In the genomic region with DNA sequence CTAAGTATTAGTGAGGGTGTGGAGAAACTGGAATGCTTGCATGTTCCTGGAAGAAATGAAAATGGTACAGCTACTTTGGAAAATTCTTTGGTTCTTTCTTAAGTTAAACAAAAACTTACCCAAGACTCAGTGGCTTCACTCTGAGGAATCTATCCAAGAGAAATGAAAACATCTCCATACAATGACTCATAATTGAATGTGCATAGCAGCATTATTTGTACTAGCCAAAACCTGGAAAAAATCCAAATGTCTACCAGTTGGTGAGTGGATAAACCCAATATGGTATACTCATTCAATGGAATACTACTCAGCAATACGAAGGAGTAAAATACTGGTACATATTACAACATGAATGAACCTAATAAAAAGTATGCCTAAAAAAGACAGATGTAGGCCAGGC, we compare ENCODE assay signal across 18 cellular contexts. TPM values are rescaled to one million over a fixed set of nuclear protein-coding genes. Genes with fewer than 3 reads are reported as not detected.
DNase-seq lines count a peak whose midpoint lies in the region; ATAC-seq and TF ChIP-seq lines count a peak whose summit lies in the region.
"Had no signal": no experiment of that assay in that cellular context is flagged by ENCODE, and none has a peak within 500 bp of the region (broad histone marks: within the 10 kb centered on the region; RNA-seq: fewer than 3 reads in every experiment).

No MANE protein-coding gene starts in this region.

- intact Hi-C loops in IMR-90 (cut with micrococcal nuclease) = loop anchor here (10.0 kb wide), 1 partner anchor 636 kb away; no protein-coding TSS in a partner anchor

- H3K56ac ChIP-seq in IMR-90 (ENCODE audit: extremely low read depth, insufficient read depth, low read length) = no peak overlapping the region

- POLR2A ChIA-PET in IMR-90 (lab: Charles Lee; ENCODE audit: unreplicated experiment) = no interaction called here

- H4K20me1 ChIP-seq in IMR-90 (ENCODE audit: insufficient read depth, low read length) = no peaks in the 10 kb centered on the region

- H3K36me3 ChIP-seq in IMR-90 (ENCODE audit: control insufficient read depth, insufficient read depth, low read length) = no peaks in the 10 kb centered on the region
- H3K36me3 ChIP-seq: gastrocnemius medialis, Peyer's patch had no signal

- H3K27me3 ChIP-seq in IMR-90 (ENCODE audit: control insufficient read depth, insufficient read depth, low read length) = peaks cover 6% of the 10 kb centered on the region
- H3K27me3 ChIP-seq: gastrocnemius medialis, Peyer's patch had no signal

- no peak overlapping the region for H2AFZ ChIP-seq in IMR-90 (replicated peaks; ENCODE audit: low read length, poor library complexity)

- no peak overlapping the region for H4K91ac ChIP-seq in IMR-90 (ENCODE audit: insufficient read depth, low read depth, low read length)

- H3K9me3 ChIP-seq in IMR-90 (ENCODE audit: control insufficient read depth, insufficient read depth, low read length) = no peaks in the 10 kb centered on the region
- H3K9me3 ChIP-seq: gastrocnemius medialis, Peyer's patch had no signal

- H3K4me3 ChIP-seq in IMR-90 (ENCODE audit: insufficient read depth, low read depth, low read length) = no peak overlapping the region
- no peak overlapping the region for H3K4me3 ChIP-seq in cardiac fibroblast (replicated peaks in 1 of 2; ENCODE audit: low read depth in 2 of 2, low read length in 2 of 2)
- H3K4me3 ChIP-seq: gastrocnemius medialis, Peyer's patch had no signal

- no peak overlapping the region for H4K8ac ChIP-seq in IMR-90 (ENCODE audit: low read depth in 2 of 2, low read length in 2 of 2)

- H3K4me1 ChIP-seq in IMR-90 (ENCODE audit: control insufficient read depth, insufficient read depth, low read length) = no peaks in the 10 kb centered on the region
- H3K4me1 ChIP-seq: Peyer's patch had no signal

- no peak overlapping the region for H3K14ac ChIP-seq in IMR-90 (replicated peaks; ENCODE audit: low read depth, low read length)

- no peak overlapping the region for H2AK5ac ChIP-seq in IMR-90 (ENCODE audit: low read depth, low read length)

- TF ChIP-seq RAD21 in IMR-90 (IDR thresholded peaks at IDR 0.05; ENCODE audit: low read length) = no peak

- dilution Hi-C loops in IMR-90 (cut with HindIII; ENCODE audit: low sequenced_read_pairs, unreplicated experiment) = no loop called here

- no peak overlapping the region for H3K18ac ChIP-seq in IMR-90 (ENCODE audit: low read depth, low read length)

- no CpG with 5 or more reads among the region's 1 CpG for WGBS in IMR-90 (ENCODE audit: extremely low coverage in 2 of 2, insufficient read length in 1 of 2), 2 experiments

- H3K23ac ChIP-seq in IMR-90 (ENCODE audit: low read depth, low read length) = no peak overlapping the region

- no peak overlapping the region for H2BK120ac ChIP-seq in IMR-90 (ENCODE audit: low read depth, low read length)

- no TSS peak for BruUV-seq in IMR-90 (replicated peaks; lab: Mats Ljungman, UMichigan)

- H3K9ac ChIP-seq in IMR-90 (ENCODE audit: low read depth, low read length) = no peak overlapping the region
- H3K9ac ChIP-seq: KMS-11 had no signal

- no peak overlapping the region for H3K4me2 ChIP-seq in IMR-90 (ENCODE audit: low read depth, low read length)
- H3K4me2 ChIP-seq: KMS-11 had no signal

- no peak overlapping the region for H2BK20ac ChIP-seq in IMR-90 (ENCODE audit: low read depth, low read length)

- H3K9me1 ChIP-seq in IMR-90 (ENCODE audit: insufficient read depth, low read length) = no peaks in the 10 kb centered on the region

- ATAC-seq in IMR-90 (ENCODE audit: low read depth) (no peak), GM19463 (IDR thresholded peaks at IDR 0.05; ENCODE audit: unreplicated experiment) (no peak)
- ATAC-seq: activated CD4-positive, alpha-beta T cell treated with anti-CD3 and anti-CD28 coated beads for 36 hours; gastrocnemius medialis had no signal

- no peak overlapping the region for H3K4ac ChIP-seq in IMR-90 (ENCODE audit: low read depth, low read length)

- CTCF ChIA-PET in IMR-90 (lab: Yijun Ruan, JAX) = interaction anchor here (3.5 kb wide), 1 partner anchor 471 kb away, joined by 15 read pairs; no protein-coding TSS in a partner anchor

- TF ChIP-seq CTCF in IMR-90 (conservative IDR thresholded peaks at IDR 0.05; ENCODE audit: low read depth, low read length) = no peak
- no peak for TF ChIP-seq CTCF in cardiac fibroblast (IDR thresholded peaks at IDR 0.05; ENCODE audit: low read depth, low read length)

- TF ChIP-seq POLR2A in IMR-90 (IDR thresholded peaks at IDR 0.05; ENCODE audit: low read depth, low read length) = no peak

- DNase-seq in AG20443 (ENCODE audit: low spot score) = peak; percentile 44
- DNase-seq in IMR-90 = peak; percentile 61
- peak; percentile 63 to 98 for DNase-seq in cardiac fibroblast (ENCODE audit: low read depth in 2 of 2)
- DNase-seq in iris pigment epithelial cell (ENCODE audit: low read depth) = peak; percentile 83
- DNase-seq in SIG-M5 treated with dmso at 0.1 percent for 504 hours (lab: John Stamatoyannopoulos, UW; ENCODE audit: unreplicated experiment) = no peak
- no peak for DNase-seq in DMS79 treated with DMSO at 0.1 percent for 48 hours (lab: John Stamatoyannopoulos, UW)
- DNase-seq in NCI-H1930 (lab: John Stamatoyannopoulos, UW) = no peak
- DNase-seq: activated CD4-positive, alpha-beta T cell treated with anti-CD3 and anti-CD28 coated beads for 36 hours; activated naive CD8-positive, alpha-beta T cell treated with anti-CD3 and anti-CD28 coated beads, Interleukin-2, amount 10 ng/mL, durations not matched to agents 7 days and 5 days; gastrocnemius medialis; immature natural killer cell; midbrain; NCI-H1694; NCI-H526; occipital lobe; Peyer's patch had no signal

- no peak overlapping the region for H2BK15ac ChIP-seq in IMR-90 (ENCODE audit: low read depth, low read length)

- H2BK5ac ChIP-seq in IMR-90 (ENCODE audit: low read depth, low read length, poor library complexity, severe bottlenecking) = no peak overlapping the region

- H3K79me1 ChIP-seq in IMR-90 (ENCODE audit: low read depth in 1 of 2, low read length in 2 of 2) = no peaks in the 10 kb centered on the region

- H3K27ac ChIP-seq in IMR-90 (ENCODE audit: insufficient read depth, low read length) = no peak overlapping the region
- H3K27ac ChIP-seq: gastrocnemius medialis, KMS-11, Peyer's patch had no signal

- in situ Hi-C loops in IMR-90 (cut with MboI; ENCODE audit: low sequenced_read_pairs) = loop anchor here (10.0 kb wide), 1 partner anchor 106 kb away; no protein-coding TSS in a partner anchor

- no peak overlapping the region for H4K5ac ChIP-seq in IMR-90 (ENCODE audit: low read depth, low read length)

- no peak overlapping the region for H2AK9ac ChIP-seq in IMR-90 (replicated peaks; ENCODE audit: low read depth, low read length, poor library complexity)

TF ChIP-seq in IMR-90, 13 proteins besides CTCF, POLR2A, EP300 and RAD21:
- no peak for TF ChIP-seq NFE2L2 (IDR thresholded peaks at IDR 0.05; ENCODE audit: low read depth, low read length)
- TF ChIP-seq CEBPB (IDR thresholded peaks at IDR 0.05; ENCODE audit: low read depth, low read length) = peak; percentile 8; the same call in 1 of the 2 replicates

RNA-seq across cellular contexts. Expression of a gene that starts 18.0 kb away (rescaled TPM):
- total RNA-seq in IMR-90 (2012; rRNA removed) = 0.54 and 0.83 TPM in 2 replicates
- 0.55 and 0.60 TPM in 2 replicates for polyA plus RNA-seq in IMR-90 (2012; rRNA removed)
- 0.23 and 0.24 TPM in 2 replicates for polyA plus RNA-seq in IMR-90 (2012; cell fraction: cytosol; rRNA removed)
- polyA plus RNA-seq in IMR-90 (2012; cell fraction: nucleus; rRNA removed; ENCODE audit: low replicate concordance) = 0.13 and 0.52 TPM in 2 replicates

Comparison
In these comparisons a context has a peak if more than half of its experiments do, and no peak if none do; other contexts are left out.
1. DNase-seq: peak in AG20443 (single experiment), IMR-90 (single experiment), cardiac fibroblast (2 of 2) and iris pigment epithelial cell (single experiment); none in SIG-M5 treated with dmso at 0.1 percent for 504 hours (single experiment), DMS79 treated with DMSO at 0.1 percent for 48 hours (single experiment) and NCI-H1930 (0 of 2).